In the genomic region with DNA sequence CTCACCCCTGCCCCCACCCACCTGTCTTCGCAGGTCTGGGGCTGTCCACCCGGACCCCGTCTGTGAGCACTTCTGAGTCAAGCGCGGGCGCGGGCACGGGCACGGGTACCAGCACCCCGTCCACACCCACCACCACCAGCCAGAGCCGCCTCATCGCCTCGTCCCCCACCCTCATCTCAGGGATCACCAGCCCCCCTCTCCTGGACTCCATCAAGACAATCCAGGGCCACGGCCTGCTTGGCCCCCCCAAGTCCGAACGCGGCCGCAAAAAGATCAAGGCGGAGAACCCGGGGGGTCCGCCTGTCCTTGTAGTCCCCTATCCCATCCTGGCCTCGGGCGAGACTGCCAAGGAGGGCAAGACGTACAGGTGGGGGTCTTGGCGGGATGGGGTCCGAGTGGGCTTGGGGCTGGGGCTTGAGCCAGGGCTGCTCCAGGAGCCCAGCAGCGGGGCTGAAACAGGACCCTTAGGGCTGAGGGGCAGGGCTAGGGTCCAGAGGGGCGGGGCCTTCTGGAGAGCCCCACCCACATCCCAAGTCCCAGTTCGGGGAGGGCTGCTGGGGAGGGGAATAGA, we compare ENCODE assay signal across 21 cellular contexts. TPM values are rescaled to one million over a fixed set of nuclear protein-coding genes. Genes with fewer than 3 reads are reported as not detected.
DNase-seq lines count a peak whose midpoint lies in the region; ATAC-seq, FAIRE-seq and TF ChIP-seq lines count a peak whose summit lies in the region.
"Had no signal": no experiment of that assay in that cellular context is flagged by ENCODE, and none has a peak within 500 bp of the region (broad histone marks: within the 10 kb centered on the region; RNA-seq: fewer than 3 reads in every experiment).

No MANE protein-coding gene starts in this region.

- intact Hi-C loops in aorta (cut with DNase I) = no loop called here

- H3K36me3 ChIP-seq in H1 (ENCODE audit: control insufficient read depth in 2 of 4, insufficient read depth in 4 of 4, low read length in 3 of 4) = peaks cover 6 to 19% (median 11%) of the 10 kb centered on the region in 4 experiments; a peak in 7 of 8 replicates
- peaks cover 29 to 97% of the 10 kb centered on the region in 2 donors for H3K36me3 ChIP-seq in neuronal stem cell (replicated peaks in 1 of 2; ENCODE audit: control insufficient read depth in 2 of 2, insufficient read depth in 2 of 2, low read length in 2 of 2)
- H3K36me3 ChIP-seq in aorta (ENCODE audit: control insufficient read depth in 1 of 2, insufficient read depth in 2 of 2, low read length in 1 of 2) = peaks cover 0 to 7% of the 10 kb centered on the region in 2 donors

- H3K9ac ChIP-seq in H1 (replicated peaks in 1 of 4; ENCODE audit: extremely low read depth in 1 of 4, low read depth in 3 of 4, low read length in 3 of 4) (no peak overlapping the region), neuronal stem cell (ENCODE audit: low read depth, low read length, poor library complexity) (peak overlapping the region; percentile 47)

- H2AK5ac ChIP-seq in H1 (ENCODE audit: low read depth, low read length) (no peak overlapping the region), neuronal stem cell (ENCODE audit: low read depth, low read length) (no peak overlapping the region)

- TF ChIP-seq RAD21 in H1 (IDR thresholded peaks at IDR 0.05 in 1 of 2, conservative IDR thresholded peaks at IDR 0.05 in 1 of 2; ENCODE audit: low read depth in 2 of 2, low read length in 2 of 2) = no peak

- peaks cover 13% of the 10 kb centered on the region for H3K36me3 Mint-ChIP-seq in activated naive CD8-positive, alpha-beta T cell treated with anti-CD3 and anti-CD28 coated beads, Interleukin-2, amount 10 ng/mL, durations not matched to agents 7 days and 5 days
- peaks cover 3% of the 10 kb centered on the region for H3K36me3 Mint-ChIP-seq in activated naive CD8-positive, alpha-beta T cell treated with anti-CD3 and anti-CD28 coated beads for 36 hours

- no peak for ATAC-seq in activated naive CD8-positive, alpha-beta T cell treated with anti-CD3 and anti-CD28 coated beads, Interleukin-2, amount 10 ng/mL, durations not matched to agents 7 days and 5 days (ENCODE audit: low read depth)
- ATAC-seq in aorta (ENCODE audit: low FRiP score) = no peak

- no peaks in the 10 kb centered on the region for H3K9me3 ChIP-seq in H1 (ENCODE audit: insufficient read depth in 2 of 2, low read depth in 1 of 2, low read length in 1 of 2)
- H3K9me3 ChIP-seq in neuronal stem cell (replicated peaks in 1 of 2; ENCODE audit: control insufficient read depth in 2 of 2, insufficient read depth in 1 of 2, low read depth in 1 of 2, low read length in 2 of 2) = no peaks in the 10 kb centered on the region
- no peaks in the 10 kb centered on the region for H3K9me3 ChIP-seq in aorta (ENCODE audit: control insufficient read depth, low read length)

- H4K8ac ChIP-seq in H1 (ENCODE audit: extremely low read depth, insufficient read depth, low read length) (peak overlapping the region; percentile 59; the same call in 1 of the 2 replicates), neuronal stem cell (ENCODE audit: low read depth, low read length) (no peak overlapping the region)

- no peak overlapping the region for H3K4me3 Mint-ChIP-seq in activated naive CD8-positive, alpha-beta T cell treated with anti-CD3 and anti-CD28 coated beads, Interleukin-2, amount 10 ng/mL, durations not matched to agents 7 days and 5 days
- no peak overlapping the region for H3K4me3 Mint-ChIP-seq in activated naive CD8-positive, alpha-beta T cell treated with anti-CD3 and anti-CD28 coated beads for 36 hours
- H3K4me3 Mint-ChIP-seq: CD14-positive monocyte had no signal

- H3K4me1 Mint-ChIP-seq in activated naive CD8-positive, alpha-beta T cell treated with anti-CD3 and anti-CD28 coated beads, Interleukin-2, amount 10 ng/mL, durations not matched to agents 7 days and 5 days = no peaks in the 10 kb centered on the region
- H3K4me1 Mint-ChIP-seq in activated naive CD8-positive, alpha-beta T cell treated with anti-CD3 and anti-CD28 coated beads for 36 hours = no peaks in the 10 kb centered on the region
- H3K4me1 Mint-ChIP-seq: CD14-positive monocyte had no signal

- no peaks in the 10 kb centered on the region for H3K9me3 Mint-ChIP-seq in activated naive CD8-positive, alpha-beta T cell treated with anti-CD3 and anti-CD28 coated beads, Interleukin-2, amount 10 ng/mL, durations not matched to agents 7 days and 5 days
- H3K9me3 Mint-ChIP-seq in activated naive CD8-positive, alpha-beta T cell treated with anti-CD3 and anti-CD28 coated beads for 36 hours = no peaks in the 10 kb centered on the region
- H3K9me3 Mint-ChIP-seq: CD14-positive monocyte had no signal

- H3K4me2 ChIP-seq in H1 (ENCODE audit: insufficient read depth in 1 of 2, low read depth in 2 of 2, low read length in 2 of 2) (no peak overlapping the region), neuronal stem cell (ENCODE audit: insufficient read depth, low read length, poor library complexity, severe bottlenecking) (no peak overlapping the region)

- no peaks in the 10 kb centered on the region for H3K79me2 ChIP-seq in H1 (ENCODE audit: control insufficient read depth in 1 of 2, insufficient read depth in 2 of 2, low read length in 2 of 2)

- no peak overlapping the region for H4K91ac ChIP-seq in H1 (replicated peaks; ENCODE audit: insufficient read length, low read length)
- no peak overlapping the region for H4K91ac ChIP-seq in neuronal stem cell (ENCODE audit: low read depth, low read length, poor library complexity)

- POLR2A ChIA-PET in activated naive CD8-positive, alpha-beta T cell treated with anti-CD3 and anti-CD28 coated beads, Interleukin-2, amount 10 ng/mL, durations not matched to agents 7 days and 5 days (lab: Charles Lee) = no interaction called here
- POLR2A ChIA-PET in H1 (lab: Charles Lee; ENCODE audit: partially characterized antibody) = no interaction called here

- no peak for TF ChIP-seq CTCF in H1 (IDR thresholded peaks at IDR 0.05; ENCODE audit: control extremely low read depth in 1 of 3, insufficient read depth in 1 of 3, low read depth in 1 of 3, low read length in 3 of 3)

- H3K27ac ChIP-seq in H1 (ENCODE audit: low read depth, low read length) (no peak overlapping the region), neuronal stem cell (replicated peaks; ENCODE audit: low read length) (no peak overlapping the region), aorta (ENCODE audit: low read depth in 1 of 2, low read length in 2 of 2) (no peak overlapping the region)

- no peak overlapping the region for H3K23ac ChIP-seq in H1 (ENCODE audit: insufficient read length)
- peak overlapping the region; percentile 39 for H3K23ac ChIP-seq in neuronal stem cell (ENCODE audit: low read depth, low read length, poor library complexity)

- H3K4me1 ChIP-seq in H1 (replicated peaks in 1 of 4; ENCODE audit: control insufficient read depth in 3 of 4, insufficient read depth in 4 of 4, low read length in 3 of 4) (no peaks in the 10 kb centered on the region), neuronal stem cell (ENCODE audit: control insufficient read depth in 2 of 2, insufficient read depth in 1 of 2, low read depth in 1 of 2, low read length in 2 of 2) (no peaks in the 10 kb centered on the region), aorta (ENCODE audit: control insufficient read depth in 1 of 2, insufficient read depth in 2 of 2, low read length in 2 of 2) (no peaks in the 10 kb centered on the region)

- H2BK12ac ChIP-seq in H1 (ENCODE audit: low read depth, low read length) (no peak overlapping the region), neuronal stem cell (ENCODE audit: low read length) (no peak overlapping the region)

- H3K79me1 ChIP-seq in H1 (ENCODE audit: low read depth, low read length) (no peaks in the 10 kb centered on the region), neuronal stem cell (ENCODE audit: low read depth, low read length) (peaks cover 6% of the 10 kb centered on the region)

- H4K5ac ChIP-seq in H1 (ENCODE audit: insufficient read length, low read depth, low read length) = no peak overlapping the region

- H3K4me3 ChIP-seq in H1 (ENCODE audit: extremely low read depth in 1 of 4, insufficient read depth in 2 of 4, low read depth in 3 of 4, low read length in 4 of 4) (no peak overlapping the region), neuronal stem cell (ENCODE audit: low read length in 2 of 2) (no peak overlapping the region), aorta (ENCODE audit: low read length in 2 of 2) (no peak overlapping the region)

- no peak overlapping the region for H2BK5ac ChIP-seq in H1 (ENCODE audit: low read depth, low read length)
- H2BK5ac ChIP-seq in neuronal stem cell (ENCODE audit: low read length) = no peak overlapping the region

- H3K56ac ChIP-seq in H1 (replicated peaks; ENCODE audit: insufficient read length, low read depth, low read length) = no peak overlapping the region

- peak; percentile 16 for DNase-seq in activated naive CD8-positive, alpha-beta T cell treated with anti-CD3 and anti-CD28 coated beads, Interleukin-2, amount 10 ng/mL, durations not matched to agents 7 days and 5 days
- DNase-seq in activated naive CD8-positive, alpha-beta T cell treated with anti-CD3 and anti-CD28 coated beads for 36 hours = no peak
- no peak for DNase-seq in H1 (ENCODE audit: low read depth in 1 of 2, low spot score in 2 of 2)
- DNase-seq in neuronal stem cell (ENCODE audit: low spot score) = no peak
- peak; percentile 38 to 73 for DNase-seq in aorta
- no peak for DNase-seq in D341Med (ENCODE audit: low spot score)
- DNase-seq in NCI-H69 (lab: John Stamatoyannopoulos, UW) = no peak
- DNase-seq in GDM1 (lab: John Stamatoyannopoulos, UW) = no peak
- DNase-seq: 8988T; DMS 273 treated with DMSO at 0.1 percent for 48 hours; HCEC 1CT; NCI-H1105; NCI-H2081; NCI-H446 treated with DMSO at 0.1 percent for 48 hours; NCI-H748 treated with DMSO at 0.1 percent for 48 hours; NK-92 treated with Interleukin-12 subunit alpha and Interleukin-12 subunit beta, amount 100 ng/mL, for 24 hours; SHP77 treated with DMSO at 0.1 percent for 48 hours had no signal

- no peak overlapping the region for H2AFZ ChIP-seq in H1 (ENCODE audit: low read length)
- no peak overlapping the region for H2AFZ ChIP-seq in neuronal stem cell (ENCODE audit: low read length)

- CTCF ChIA-PET in H1 (lab: Charles Lee; ENCODE audit: partially characterized antibody) = interaction anchor here (1.8 kb wide), 1 partner anchor 18 kb away, joined by 7 read pairs; no protein-coding TSS in a partner anchor

- TF ChIP-seq POLR2A in H1 (IDR thresholded peaks at IDR 0.05; ENCODE audit: control extremely low read depth in 1 of 2, low read depth in 2 of 2, low read length in 2 of 2) = no peak

- TF ChIP-seq EP300 in H1 (IDR thresholded peaks at IDR 0.05; ENCODE audit: borderline replicate concordance in 1 of 2, low read depth in 2 of 2, low read length in 2 of 2) = no peak

- H2BK120ac ChIP-seq in H1 (replicated peaks; ENCODE audit: low read depth, low read length) (no peak overlapping the region), neuronal stem cell (ENCODE audit: low read depth, low read length) (no peak overlapping the region)

- H2BK15ac ChIP-seq in H1 (ENCODE audit: low read length) (no peak overlapping the region), neuronal stem cell (ENCODE audit: low read length) (no peak overlapping the region)

- no peak for FAIRE-seq in H1 (lab: Jason Lieb, UNC)
- FAIRE-seq: G401.6, RCC 7860 had no signal

- no peak overlapping the region for H3K4ac ChIP-seq in H1 (replicated peaks; ENCODE audit: insufficient read length, low read depth, low read length)
- H3K4ac ChIP-seq in neuronal stem cell (ENCODE audit: low read length) = no peak overlapping the region

- 93% methylated on average over 26 of the region's 29 CpGs; no CpG with 5 or more reads in 1 of the 2 experiments for WGBS in H1 (ENCODE audit: extremely low coverage in 1 of 2, insufficient coverage in 1 of 2, insufficient read length in 1 of 2, insufficient replicate concordance in 2 of 2, low coverage in 1 of 2, low lambda C conversion rate in 2 of 2, missing lambda C conversion rate in 1 of 2), 2 experiments
- whole genome bisulfite sequencing in neuronal stem cell (ENCODE audit: extremely low coverage in 2 of 2, insufficient read length in 2 of 2, insufficient replicate concordance in 1 of 2), 2 donors = no CpG with 5 or more reads among the region's 29 CpGs
- 92 to 93% methylated on average over 23 to 29 of the region's 29 CpGs for WGBS in aorta, 2 donors

- H3K18ac ChIP-seq in H1 (ENCODE audit: extremely low read depth, low read length) (no peak overlapping the region), neuronal stem cell (ENCODE audit: low read length) (no peak overlapping the region)

- H3K14ac ChIP-seq in H1 (ENCODE audit: insufficient read length) = no peak overlapping the region
- H3K14ac ChIP-seq in neuronal stem cell (ENCODE audit: low read length) = no peak overlapping the region

- no peaks in the 10 kb centered on the region for H3K27me3 Mint-ChIP-seq in activated naive CD8-positive, alpha-beta T cell treated with anti-CD3 and anti-CD28 coated beads, Interleukin-2, amount 10 ng/mL, durations not matched to agents 7 days and 5 days
- H3K27me3 Mint-ChIP-seq in activated naive CD8-positive, alpha-beta T cell treated with anti-CD3 and anti-CD28 coated beads for 36 hours = no peaks in the 10 kb centered on the region

- H2BK20ac ChIP-seq in H1 (ENCODE audit: low read length) = no peak overlapping the region

- H3K23me2 ChIP-seq in H1 (ENCODE audit: low read depth, low read length) = no peaks in the 10 kb centered on the region

- peaks cover 0 to 2% of the 10 kb centered on the region in 2 experiments for H4K20me1 ChIP-seq in H1 (replicated peaks in 1 of 2; ENCODE audit: control insufficient read depth in 1 of 2, insufficient read depth in 2 of 2, low read length in 2 of 2)

- H3K27ac Mint-ChIP-seq in activated naive CD8-positive, alpha-beta T cell treated with anti-CD3 and anti-CD28 coated beads, Interleukin-2, amount 10 ng/mL, durations not matched to agents 7 days and 5 days = no peak overlapping the region
- H3K27ac Mint-ChIP-seq in activated naive CD8-positive, alpha-beta T cell treated with anti-CD3 and anti-CD28 coated beads for 36 hours = no peak overlapping the region

- H3K27me3 ChIP-seq in H1 (replicated peaks in 1 of 4; ENCODE audit: control insufficient read depth in 3 of 4, extremely low read depth in 1 of 4, insufficient read depth in 3 of 4, low read length in 3 of 4) = no peaks in the 10 kb centered on the region
- no peaks in the 10 kb centered on the region for H3K27me3 ChIP-seq in neuronal stem cell (ENCODE audit: control insufficient read depth in 3 of 3, insufficient read depth in 3 of 3, low read depth in 1 of 3, low read length in 3 of 3)
- no peaks in the 10 kb centered on the region for H3K27me3 ChIP-seq in aorta (ENCODE audit: control insufficient read depth in 1 of 2, insufficient read depth in 2 of 2, low read length in 1 of 2)

RNA-seq across cellular contexts. Expression of a gene that starts 23.9 kb away (rescaled TPM):
- total RNA-seq in activated naive CD8-positive, alpha-beta T cell treated with anti-CD3 and anti-CD28 coated beads, Interleukin-2, amount 10 ng/mL, durations not matched to agents 7 days and 5 days = 10 to 100 TPM; 18.8 to 23.1 TPM
- 1 to 10 TPM; 7.2 to 9.2 TPM for total RNA-seq in activated naive CD8-positive, alpha-beta T cell treated with anti-CD3 and anti-CD28 coated beads for 36 hours
- total RNA-seq in H1 (2021; fragmentation: NEBNext Ultra II Directional; extraction: Animal tissue kit (Norgen Biotek cat#: 25700)) = 27.8 and 30.0 TPM in 2 replicates
- 24.2 and 40.4 TPM in 2 replicates for polyA plus RNA-seq in H1 (2011; rRNA removed)
- 16.1 TPM for polyA plus RNA-seq in H1 (2011; cell fraction: cytosol; rRNA removed)
- polyA plus RNA-seq in H1 (2011; cell fraction: nucleus; rRNA removed) = 24.6 TPM
- polyA plus RNA-seq in H1 (2012, experiment 1 of 2) = 15.4 to 21.7 TPM (median 18.6 TPM) in 4 replicates
- polyA plus RNA-seq in H1 (2012, experiment 2 of 2) = 16.3 TPM
- 20.9 TPM for polyA plus RNA-seq in H1 (2013, experiment 1 of 2)
- 20.1 TPM for polyA plus RNA-seq in H1 (2013, experiment 2 of 2)
- polyA minus RNA-seq in H1 (2011; rRNA and poly(A)+ RNA removed) = 14.9 and 19.7 TPM in 2 replicates
- polyA minus RNA-seq in H1 (2011; cell fraction: cytosol; rRNA and poly(A)+ RNA removed) = 17.6 TPM
- 17.4 TPM for polyA minus RNA-seq in H1 (2011; cell fraction: nucleus; rRNA and poly(A)+ RNA removed)
- polyA plus RNA-seq in neuronal stem cell (2013, experiment 1 of 2) = 42.6 TPM
- 45.2 TPM for polyA plus RNA-seq in neuronal stem cell (2013, experiment 2 of 2)
- total RNA-seq in aorta = 10 to 100 TPM; 36.2 to 44.0 TPM
- 10 to 100 TPM; 12.4 to 26.1 TPM for polyA plus RNA-seq in aorta

RNA-seq across cellular contexts. Expression of a gene that starts 40.7 kb away (rescaled TPM):
- under 1 TPM in 1 of 2 experiments, not detected in 1; 0.31 TPM for total RNA-seq in activated naive CD8-positive, alpha-beta T cell treated with anti-CD3 and anti-CD28 coated beads, Interleukin-2, amount 10 ng/mL, durations not matched to agents 7 days and 5 days
- not detected for total RNA-seq in activated naive CD8-positive, alpha-beta T cell treated with anti-CD3 and anti-CD28 coated beads for 36 hours
- total RNA-seq in H1 (2021; fragmentation: NEBNext Ultra II Directional; extraction: Animal tissue kit (Norgen Biotek cat#: 25700)) = not detected in 2 replicates
- polyA plus RNA-seq in H1 (2011; rRNA removed) (not detected in 2 replicates), aorta (not detected)
- polyA plus RNA-seq in H1 (2011; cell fraction: cytosol; rRNA removed) = not detected
- not detected for polyA plus RNA-seq in H1 (2011; cell fraction: nucleus; rRNA removed)
- polyA plus RNA-seq in H1 (2012, experiment 1 of 2) = not detected in 4 replicates
- polyA plus RNA-seq in H1 (2012, experiment 2 of 2) = not detected
- not detected for polyA plus RNA-seq in H1 (2013, experiment 1 of 2)
- not detected for polyA plus RNA-seq in H1 (2013, experiment 2 of 2)
- not detected in 2 replicates for polyA minus RNA-seq in H1 (2011; rRNA and poly(A)+ RNA removed)
- polyA minus RNA-seq in H1 (2011; cell fraction: cytosol; rRNA and poly(A)+ RNA removed) = not detected
- not detected for polyA minus RNA-seq in H1 (2011; cell fraction: nucleus; rRNA and poly(A)+ RNA removed)
- polyA plus RNA-seq in neuronal stem cell (2013, experiment 1 of 2) = not detected
- not detected for polyA plus RNA-seq in neuronal stem cell (2013, experiment 2 of 2)
- under 1 TPM; 0.36 to 0.81 TPM for total RNA-seq in aorta
- polyA plus RNA-seq: AG04450, CD14-positive monocyte had no signal

Comparison
In these comparisons a context has a peak if more than half of its experiments do, and no peak if none do; other contexts are left out.
1. DNase-seq: peak in activated naive CD8-positive, alpha-beta T cell treated with anti-CD3 and anti-CD28 coated beads, Interleukin-2, amount 10 ng/mL, durations not matched to agents 7 days and 5 days (single experiment) and aorta (2 of 2); none in activated naive CD8-positive, alpha-beta T cell treated with anti-CD3 and anti-CD28 coated beads for 36 hours (single experiment), H1 (0 of 2), neuronal stem cell (single experiment), D341Med (single experiment), NCI-H69 (single experiment) and GDM1 (single experiment).